In the genomic region with DNA sequence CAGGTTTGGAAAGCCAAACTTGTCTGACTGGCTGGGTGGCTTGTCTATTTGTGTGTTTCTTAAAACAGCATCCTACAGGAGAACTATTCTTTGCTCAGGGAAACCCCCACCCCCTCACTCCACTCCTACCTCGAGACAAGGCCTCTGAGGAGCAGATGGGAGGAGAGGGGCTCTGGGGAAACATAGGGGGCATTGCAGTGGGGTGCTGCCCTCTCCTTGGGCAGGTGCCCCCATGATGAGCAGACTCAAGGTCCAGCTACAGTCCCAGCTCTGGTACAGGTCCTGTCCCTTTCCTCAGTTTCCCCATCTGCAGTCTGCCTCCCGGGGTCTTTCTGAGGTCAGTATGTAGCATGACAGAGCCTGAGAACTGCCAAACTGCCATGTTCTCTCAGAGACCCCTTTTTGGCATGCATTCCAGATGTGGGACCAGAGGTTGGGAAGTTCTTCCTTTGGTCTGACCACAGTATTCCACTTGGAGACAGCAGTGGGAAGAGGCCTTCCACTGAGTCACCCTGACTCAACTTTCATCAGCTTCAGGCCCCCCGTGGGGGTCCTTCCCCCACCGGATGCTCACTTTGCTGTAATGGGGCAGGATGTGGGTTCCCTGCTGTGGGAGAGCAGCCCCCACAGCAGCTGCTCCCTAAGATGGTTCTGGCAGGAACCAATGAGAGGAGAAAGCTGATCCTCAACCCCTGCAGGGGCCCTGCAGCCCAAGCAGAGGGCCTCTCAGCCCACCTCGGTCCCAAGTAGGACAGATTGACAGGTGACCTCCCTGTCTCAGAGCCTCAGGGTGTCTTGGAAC, we compare ENCODE assay signal across 9 cellular contexts. TPM values are rescaled to one million over a fixed set of nuclear protein-coding genes. Genes with fewer than 3 reads are reported as not detected.
DNase-seq lines count a peak whose midpoint lies in the region; ATAC-seq and TF ChIP-seq lines count a peak whose summit lies in the region.
"Had no signal": no experiment of that assay in that cellular context is flagged by ENCODE, and none has a peak within 500 bp of the region (broad histone marks: within the 10 kb centered on the region; RNA-seq: fewer than 3 reads in every experiment).

No MANE protein-coding gene starts in this region.

- H3K36me3 Mint-ChIP-seq in activated CD8-positive, alpha-beta T cell treated with anti-CD3 and anti-CD28 coated beads for 36 hours (ENCODE audit: low read depth): peaks cover 4% of the 10 kb centered on the region

- POLR2A ChIA-PET in activated CD8-positive, alpha-beta T cell treated with anti-CD3 and anti-CD28 coated beads for 36 hours (lab: Charles Lee): interaction anchor here (1.2 to 7.9 kb wide), 6 partner anchors 9 to 146 kb away, joined by 4 to 141 read pairs (median 7); a partner anchor contains a TSS

- no peak for TF ChIP-seq CTCF in AG10803 (conservative IDR thresholded peaks at IDR 0.05; ENCODE audit: low read length)
- TF ChIP-seq CTCF in activated CD8-positive, alpha-beta T cell treated with anti-CD3 and anti-CD28 coated beads for 36 hours (IDR thresholded peaks at IDR 0.05): no peak

- H3K4me1 Mint-ChIP-seq in activated CD8-positive, alpha-beta T cell treated with anti-CD3 and anti-CD28 coated beads for 36 hours (ENCODE audit: low read depth): peaks cover 97% of the 10 kb centered on the region

- no peak overlapping the region for H3K4me3 ChIP-seq in AG10803 (ENCODE audit: low read length)
- H3K4me3 ChIP-seq: breast epithelium had no signal

- H3K27ac Mint-ChIP-seq in activated CD8-positive, alpha-beta T cell treated with anti-CD3 and anti-CD28 coated beads for 36 hours: peak overlapping the region; percentile 84

- peak; percentile 32 for ATAC-seq in activated CD8-positive, alpha-beta T cell treated with anti-CD3 and anti-CD28 coated beads for 36 hours
- no peak for ATAC-seq in SK-N-SH treated with all-trans-retinoic acid at 6 μM for 48 hours

- H3K27me3 Mint-ChIP-seq in activated CD8-positive, alpha-beta T cell treated with anti-CD3 and anti-CD28 coated beads for 36 hours: no peaks in the 10 kb centered on the region

- H3K9me3 Mint-ChIP-seq in activated CD8-positive, alpha-beta T cell treated with anti-CD3 and anti-CD28 coated beads for 36 hours: no peaks in the 10 kb centered on the region

- H3K4me3 Mint-ChIP-seq in activated CD8-positive, alpha-beta T cell treated with anti-CD3 and anti-CD28 coated beads for 36 hours: peak overlapping the region; percentile 63

- CTCF ChIA-PET in activated CD8-positive, alpha-beta T cell treated with anti-CD3 and anti-CD28 coated beads for 36 hours (lab: Charles Lee): interaction anchor here (1.1 to 5.3 kb wide), 7 partner anchors 15 to 369 kb away, joined by 3 to 29 read pairs (median 7); no protein-coding TSS in a partner anchor

- DNase-seq in AG10803 (ENCODE audit: low read depth) (peak; percentile 81), HK-2 (ENCODE audit: unreplicated experiment) (peak; percentile 52), kidney tubule cell (ENCODE audit: low spot score) (peak; percentile 88), inferior parietal cortex (ENCODE audit: extremely low spot score) (no peak), HuH-7.5 (ENCODE audit: low spot score) (no peak), NCI-H1930 (lab: John Stamatoyannopoulos, UW) (no peak)
- peak; percentile 89 for DNase-seq in activated CD8-positive, alpha-beta T cell treated with anti-CD3 and anti-CD28 coated beads for 36 hours

- intact Hi-C loops in activated CD8-positive, alpha-beta T cell treated with anti-CD3 and anti-CD28 coated beads for 36 hours (cut with micrococcal nuclease): loop anchor here (5.0 kb wide), 2 partner anchors 143 to 388 kb away; a partner anchor contains a TSS

TF ChIP-seq in SK-N-SH treated with all-trans-retinoic acid at 6 μM for 48 hours, 23 proteins besides CTCF, POLR2A, EP300 and RAD21:
- TF ChIP-seq GLIS3 (CRISPR knock-in tag; IDR thresholded peaks at IDR 0.05): no peak
- TF ChIP-seq ESRRG (CRISPR knock-in tag; IDR thresholded peaks at IDR 0.05): no peak
- no peak for TF ChIP-seq ZFP3 (CRISPR knock-in tag; IDR thresholded peaks at IDR 0.05)
- TF ChIP-seq, protein P1, sequence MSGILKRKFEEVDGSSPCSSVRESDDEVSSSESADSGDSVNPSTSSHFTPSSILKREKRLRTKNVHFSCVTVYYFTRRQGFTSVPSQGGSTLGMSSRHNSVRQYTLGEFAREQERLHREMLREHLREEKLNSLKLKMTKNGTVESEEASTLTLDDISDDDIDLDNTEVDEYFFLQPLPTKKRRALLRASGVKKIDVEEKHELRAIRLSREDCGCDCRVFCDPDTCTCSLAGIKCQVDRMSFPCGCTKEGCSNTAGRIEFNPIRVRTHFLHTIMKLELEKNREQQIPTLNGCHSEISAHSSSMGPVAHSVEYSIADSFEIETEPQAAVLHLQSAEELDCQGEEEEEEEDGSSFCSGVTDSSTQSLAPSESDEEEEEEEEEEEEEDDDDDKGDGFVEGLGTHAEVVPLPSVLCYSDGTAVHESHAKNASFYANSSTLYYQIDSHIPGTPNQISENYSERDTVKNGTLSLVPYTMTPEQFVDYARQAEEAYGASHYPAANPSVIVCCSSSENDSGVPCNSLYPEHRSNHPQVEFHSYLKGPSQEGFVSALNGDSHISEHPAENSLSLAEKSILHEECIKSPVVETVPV (CRISPR knock-in tag; IDR thresholded peaks at IDR 0.05): no peak
- no peak for TF ChIP-seq CSDC2 (CRISPR knock-in tag; IDR thresholded peaks at IDR 0.05)
- TF ChIP-seq, protein P2, sequence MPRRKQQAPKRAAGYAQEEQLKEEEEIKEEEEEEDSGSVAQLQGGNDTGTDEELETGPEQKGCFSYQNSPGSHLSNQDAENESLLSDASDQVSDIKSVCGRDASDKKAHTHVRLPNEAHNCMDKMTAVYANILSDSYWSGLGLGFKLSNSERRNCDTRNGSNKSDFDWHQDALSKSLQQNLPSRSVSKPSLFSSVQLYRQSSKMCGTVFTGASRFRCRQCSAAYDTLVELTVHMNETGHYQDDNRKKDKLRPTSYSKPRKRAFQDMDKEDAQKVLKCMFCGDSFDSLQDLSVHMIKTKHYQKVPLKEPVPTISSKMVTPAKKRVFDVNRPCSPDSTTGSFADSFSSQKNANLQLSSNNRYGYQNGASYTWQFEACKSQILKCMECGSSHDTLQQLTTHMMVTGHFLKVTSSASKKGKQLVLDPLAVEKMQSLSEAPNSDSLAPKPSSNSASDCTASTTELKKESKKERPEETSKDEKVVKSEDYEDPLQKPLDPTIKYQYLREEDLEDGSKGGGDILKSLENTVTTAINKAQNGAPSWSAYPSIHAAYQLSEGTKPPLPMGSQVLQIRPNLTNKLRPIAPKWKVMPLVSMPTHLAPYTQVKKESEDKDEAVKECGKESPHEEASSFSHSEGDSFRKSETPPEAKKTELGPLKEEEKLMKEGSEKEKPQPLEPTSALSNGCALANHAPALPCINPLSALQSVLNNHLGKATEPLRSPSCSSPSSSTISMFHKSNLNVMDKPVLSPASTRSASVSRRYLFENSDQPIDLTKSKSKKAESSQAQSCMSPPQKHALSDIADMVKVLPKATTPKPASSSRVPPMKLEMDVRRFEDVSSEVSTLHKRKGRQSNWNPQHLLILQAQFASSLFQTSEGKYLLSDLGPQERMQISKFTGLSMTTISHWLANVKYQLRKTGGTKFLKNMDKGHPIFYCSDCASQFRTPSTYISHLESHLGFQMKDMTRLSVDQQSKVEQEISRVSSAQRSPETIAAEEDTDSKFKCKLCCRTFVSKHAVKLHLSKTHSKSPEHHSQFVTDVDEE (CRISPR knock-in tag; IDR thresholded peaks at IDR 0.05): no peak
- no peak for TF ChIP-seq ZNF8 (CRISPR knock-in tag; IDR thresholded peaks at IDR 0.05)
- no peak for TF ChIP-seq BACH2 (CRISPR knock-in tag; IDR thresholded peaks at IDR 0.05; ENCODE audit: borderline replicate concordance)
- no peak for TF ChIP-seq ZFP30 (CRISPR knock-in tag; IDR thresholded peaks at IDR 0.05)
- no peak for TF ChIP-seq ARNTL (CRISPR knock-in tag; IDR thresholded peaks at IDR 0.05; ENCODE audit: borderline replicate concordance, low read depth)
- TF ChIP-seq PPARA (CRISPR knock-in tag; IDR thresholded peaks at IDR 0.05; ENCODE audit: borderline replicate concordance): no peak
- no peak for TF ChIP-seq ZNF565 (CRISPR knock-in tag; conservative IDR thresholded peaks at IDR 0.05; ENCODE audit: low read depth)

RNA-seq across cellular contexts. Expression of a gene that starts 32.3 kb away (rescaled TPM):
- under 1 TPM; 0.29 to 0.31 TPM for total RNA-seq in activated CD8-positive, alpha-beta T cell treated with anti-CD3 and anti-CD28 coated beads for 36 hours

RNA-seq across cellular contexts. Expression of a gene that starts 34.0 kb away (rescaled TPM):
- 10 to 100 TPM; 62.4 TPM for total RNA-seq in activated CD8-positive, alpha-beta T cell treated with anti-CD3 and anti-CD28 coated beads for 36 hours

Comparison
In these comparisons a context has a peak if more than half of its experiments do, and no peak if none do; other contexts are left out.
1. DNase-seq: peak in AG10803 (single experiment), HK-2 (single experiment), activated CD8-positive, alpha-beta T cell treated with anti-CD3 and anti-CD28 coated beads for 36 hours (single experiment) and kidney tubule cell (single experiment); none in inferior parietal cortex (single experiment), HuH-7.5 (single experiment) and NCI-H1930 (0 of 2).